Comparison of ENCODE assay signal across 17 cellular contexts in the genomic region with DNA sequence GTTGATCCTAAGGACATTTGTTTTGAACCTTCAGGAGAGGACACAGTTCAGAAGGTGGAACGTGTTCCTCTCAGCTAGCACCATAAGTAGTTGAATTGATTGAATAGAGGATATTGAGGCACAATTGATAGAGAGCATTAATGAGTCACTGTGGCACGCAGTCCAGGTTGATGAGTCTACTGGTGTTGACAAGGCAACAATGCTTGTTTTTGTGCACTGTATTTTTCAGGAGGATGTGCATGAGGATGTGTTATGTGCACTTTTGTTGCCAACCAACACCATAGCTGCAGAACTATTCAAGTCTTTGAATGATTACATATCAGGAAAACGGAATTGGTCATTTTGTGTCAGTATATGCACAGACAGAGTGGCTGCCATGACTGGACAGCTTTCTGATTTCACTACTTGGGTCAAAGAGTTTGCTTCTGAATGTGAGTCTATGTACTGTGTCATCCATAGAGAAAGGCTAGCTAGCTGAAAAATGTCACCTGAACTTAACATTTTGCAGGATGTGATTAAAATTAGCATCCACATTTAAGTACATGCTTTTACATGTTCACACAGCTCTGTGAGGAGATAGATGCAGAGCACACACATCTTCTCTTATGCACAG.
DNase-seq lines count a peak whose midpoint lies in the region; FAIRE-seq and TF ChIP-seq lines count a peak whose summit lies in the region.
"Had no signal": no experiment of that assay in that cellular context is flagged by ENCODE, and none has a peak within 500 bp of the region (broad histone marks: within the 10 kb centered on the region; RNA-seq: fewer than 3 reads in every experiment).

No MANE protein-coding gene starts in this region.

- H3K79me2 ChIP-seq in keratinocyte (ENCODE audit: control insufficient read depth, insufficient read depth, low read length), result no peaks in the 10 kb centered on the region

- 83 to 92% methylated on average over 3 of the region's 3 CpGs for WGBS in lower leg skin, 2 donors

- dilution Hi-C loops in keratinocyte (cut with MboI; ENCODE audit: extremely low pct_ligation_motif_present, low sequenced_read_pairs), result no loop called here

- H2AFZ ChIP-seq in keratinocyte (ENCODE audit: control insufficient read depth, low read length), result no peak overlapping the region

- no peak overlapping the region for H3K4me2 ChIP-seq in keratinocyte (ENCODE audit: control insufficient read depth, extremely low read depth, insufficient read depth, low read depth, low read length)

- DNase-seq in ELR (ENCODE audit: low read depth), result peak; percentile 39
- DNase-seq in bronchial epithelial cell (ENCODE audit: low read depth), result peak; percentile 43
- DNase-seq in keratinocyte (ENCODE audit: low read depth, low spot score), result no peak
- no peak for DNase-seq in NCI-H526 treated with DMSO at 0.1 percent for 48 hours (lab: John Stamatoyannopoulos, UW)
- no peak for DNase-seq in T-helper 1 cell
- DNase-seq in GDM1 (lab: John Stamatoyannopoulos, UW), result no peak
- DNase-seq in lower leg skin (ENCODE audit: low spot score in 2 of 2), result no peak
- DNase-seq: Caco-2, DMS153, KG1, NCI-H1105 treated with DMSO at 0.1 percent for 48 hours, NCI-H1694 treated with DMSO at 0.1 percent for 48 hours, NCI-H226, NCI-H526, SHP77 treated with DMSO at 0.1 percent for 48 hours had no signal

- FAIRE-seq in bronchial epithelial cell (lab: Jason Lieb, UNC) (peak; percentile 76), keratinocyte (lab: Jason Lieb, UNC) (peak; percentile 5)
- FAIRE-seq: HepG2 had no signal

- H3K9ac ChIP-seq in keratinocyte (ENCODE audit: control insufficient read depth, extremely low read depth, insufficient read depth, low read length), result no peak overlapping the region

- H3K9me3 ChIP-seq in KOPT-K1 (ENCODE audit: insufficient read depth, low read length, poor library complexity, severe bottlenecking) (no peaks in the 10 kb centered on the region), keratinocyte (ENCODE audit: control insufficient read depth, low read depth, low read length) (no peaks in the 10 kb centered on the region)
- H3K9me3 ChIP-seq: Caco-2 had no signal

- H3K36me3 ChIP-seq in KOPT-K1 (ENCODE audit: insufficient read depth, low read length), result no peaks in the 10 kb centered on the region
- H3K36me3 ChIP-seq in bronchial epithelial cell (ENCODE audit: control insufficient read depth, insufficient read depth, low read length), result no peaks in the 10 kb centered on the region
- no peaks in the 10 kb centered on the region for H3K36me3 ChIP-seq in keratinocyte (ENCODE audit: control insufficient read depth in 2 of 2, extremely low read depth in 1 of 2, insufficient read depth in 2 of 2, low read length in 2 of 2)

- H3K4me1 ChIP-seq in keratinocyte (ENCODE audit: control insufficient read depth, extremely low read depth, insufficient read depth, low read length), result peaks cover 4% of the 10 kb centered on the region
- H3K4me1 ChIP-seq: Caco-2 had no signal

- intact Hi-C loops in lower leg skin (cut with DNase I; ENCODE audit: low total_unique reads), result no loop called here

- H4K20me1 ChIP-seq in keratinocyte (ENCODE audit: control insufficient read depth, extremely low read depth, insufficient read depth, low read length), result no peaks in the 10 kb centered on the region

- no peak for TF ChIP-seq POLR2A in lower leg skin (IDR thresholded peaks at IDR 0.05)

- H3K27me3 ChIP-seq in bronchial epithelial cell (ENCODE audit: control insufficient read depth, insufficient read depth, low read length), result no peaks in the 10 kb centered on the region
- no peaks in the 10 kb centered on the region for H3K27me3 ChIP-seq in keratinocyte (ENCODE audit: control insufficient read depth, extremely low read depth, insufficient read depth, low read length)

- no peaks in the 10 kb centered on the region for H3K9me1 ChIP-seq in keratinocyte (ENCODE audit: control insufficient read depth, extremely low read depth, insufficient read depth, low read length)

- H3K27ac ChIP-seq in KOPT-K1 (ENCODE audit: low read depth, low read length, poor library complexity, severe bottlenecking) (peak overlapping the region; percentile 28), keratinocyte (ENCODE audit: control insufficient read depth, insufficient read depth, low read length) (no peak overlapping the region)

- TF ChIP-seq CTCF in bronchial epithelial cell (IDR thresholded peaks at IDR 0.05; ENCODE audit: insufficient read depth, low read length, severe bottlenecking), result no peak
- TF ChIP-seq CTCF in keratinocyte (optimal IDR thresholded peaks at IDR 0.05 in 1 of 3, IDR thresholded peaks at IDR 0.05 in 1 of 3, conservative IDR thresholded peaks at IDR 0.05 in 1 of 3; ENCODE audit: extremely low read depth in 1 of 3, insufficient read depth in 2 of 3, low read length in 3 of 3), result no peak
- no peak for TF ChIP-seq CTCF in lower leg skin (IDR thresholded peaks at IDR 0.05)

- H3K4me3 ChIP-seq in bronchial epithelial cell (ENCODE audit: low read depth, low read length) (no peak overlapping the region), keratinocyte (ENCODE audit: control insufficient read depth in 2 of 3, extremely low read depth in 1 of 3, insufficient read depth in 2 of 3, low read depth in 1 of 3, low read length in 3 of 3) (no peak overlapping the region), lower leg skin (ENCODE audit: low read depth, poor library complexity, severe bottlenecking) (no peak overlapping the region)

Comparison
In these comparisons a context has a peak if more than half of its experiments do, and no peak if none do; other contexts are left out.
1. DNase-seq: peak in ELR (single experiment) and bronchial epithelial cell (single experiment); none in keratinocyte (single experiment), NCI-H526 treated with DMSO at 0.1 percent for 48 hours (single experiment), T-helper 1 cell (0 of 5), GDM1 (single experiment) and lower leg skin (0 of 2).